Comparison of ENCODE assay signal across 8 cellular contexts in genomic region chr20:8963330-8963729, GRCh38.
"Had no signal": no experiment of that assay in that cellular context is flagged by ENCODE, and none has a peak within 500 bp of the region (broad histone marks: within the 10 kb centered on the region; RNA-seq: fewer than 3 reads in every experiment).

No MANE protein-coding gene starts in this region.

- H3K4me3 Mint-ChIP-seq: IgD-negative memory B cell had no signal

- DNase-seq: IMR-90, KBM-7, KG1 had no signal

- FAIRE-seq: HepG2, HTR-8/SVneo, K562 had no signal

- H3K27me3 Mint-ChIP-seq: IgD-negative memory B cell had no signal

- ATAC-seq: HepG2, K562 had no signal

- H3K27ac Mint-ChIP-seq: IgD-negative memory B cell had no signal

- H3K4me3 ChIP-seq: K562 had no signal

- H3K27ac ChIP-seq: HL-60 had no signal
